ENCODE assay signal across 34 cellular contexts in the genomic region with DNA sequence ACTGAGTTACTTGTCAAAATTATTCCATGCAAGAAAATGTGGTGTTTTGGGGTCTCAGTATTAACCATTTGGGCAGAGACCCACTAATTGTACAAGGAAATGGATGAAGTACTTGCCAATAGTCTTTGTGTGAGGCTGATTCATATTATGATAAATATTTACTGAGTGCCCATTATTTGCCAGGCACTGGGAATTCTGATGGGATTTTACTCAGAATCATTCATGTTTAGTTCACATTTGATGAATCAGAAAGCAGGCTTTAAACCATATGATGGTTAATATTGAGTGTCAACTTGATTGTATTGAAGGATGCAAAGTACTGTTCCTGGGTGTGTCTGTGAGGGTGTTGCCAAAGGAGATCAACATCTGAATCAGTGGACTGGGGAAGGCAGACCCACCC.
"Had no signal": no experiment of that assay in that cellular context is flagged by ENCODE, and none has a peak within 500 bp of the region (broad histone marks: within the 10 kb centered on the region; RNA-seq: fewer than 3 reads in every experiment).

No MANE protein-coding gene starts in this region.

- H3K4me3 ChIP-seq: MG63 had no signal

- H3K36me3 ChIP-seq: MG63 had no signal

- H3K9me3 ChIP-seq: MG63 had no signal

- DNase-seq: Karpas-422, Kasumi-1, MG63, MM.1S, MV-4-11, NCI-H1048, NCI-H1092, NCI-H1092 treated with DMSO at 0.1 percent for 48 hours, NCI-H1105, NCI-H1105 treated with DMSO at 0.1 percent for 48 hours, NCI-H1417, NCI-H1417 treated with DMSO at 0.1 percent for 48 hours, NCI-H1436, NCI-H1436 treated with DMSO at 0.1 percent for 48 hours, NCI-H146, NCI-H1694, NCI-H1694 treated with DMSO at 0.1 percent for 48 hours, NCI-H187, NCI-H187 treated with DMSO at 0.1 percent for 48 hours, NCI-H1930, NCI-H2029, NCI-H2029 treated with DMSO at 0.1 percent for 48 hours, NCI-H2081, NCI-H2081 treated with DMSO at 0.1 percent for 48 hours, NCI-H2107, NCI-H2171, NCI-H2171 treated with DMSO at 0.1 percent for 48 hours, NCI-H2227 treated with DMSO at 0.1 percent for 48 hours, NCI-H226, NCI-H345, NCI-H446, NCI-H446 treated with DMSO at 0.1 percent for 48 hours, NCI-H510A, NCI-H510A treated with DMSO at 0.1 percent for 48 hours had no signal

- H3K27me3 ChIP-seq: MG63 had no signal
